In genomic region chr11:70028147-70028855, GRCh38 we compare ENCODE assay signal across 1 cellular context.
TF ChIP-seq lines count a peak whose summit lies in the region.

No MANE protein-coding gene starts in this region.

TF ChIP-seq in IMR-90, 13 proteins besides CTCF, POLR2A, EP300 and RAD21:
- no peak for TF ChIP-seq USF2 (IDR thresholded peaks at IDR 0.05; ENCODE audit: low read depth, low read length)
- no peak for TF ChIP-seq RCOR1 (IDR thresholded peaks at IDR 0.05; ENCODE audit: insufficient replicate concordance, low read length)
- no peak for TF ChIP-seq MAZ (IDR thresholded peaks at IDR 0.05; ENCODE audit: borderline replicate concordance, low read depth, low read length)
- TF ChIP-seq MXI1 (IDR thresholded peaks at IDR 0.05; ENCODE audit: borderline replicate concordance, low read depth, low read length) = no peak
TF ChIP-seq in IMR-90: peak in this region for 0.
